8 cellular contexts compared by ENCODE assay signal in genomic region chr15:75597667-75598341, GRCh38. TPM values are rescaled to one million over a fixed set of nuclear protein-coding genes. Genes with fewer than 3 reads are reported as not detected.
A peak's percentile ranks its signal among the peaks of the same experiment; 100 is the strongest.
DNase-seq lines count a peak whose midpoint lies in the region; ATAC-seq and TF ChIP-seq lines count a peak whose summit lies in the region.

No MANE protein-coding gene starts in this region.

- H3K4me1 Mint-ChIP-seq in HFFc6 (ENCODE audit: low read depth), result peaks cover 14% of the 10 kb centered on the region
- H3K4me1 Mint-ChIP-seq in activated CD8-positive, alpha-beta T cell treated with anti-CD3 and anti-CD28 coated beads, Interleukin-2, amount 10 ng/mL, durations not matched to agents 7 days and 5 days (ENCODE audit: low read depth), result peaks cover 43% of the 10 kb centered on the region

- ATAC-seq in activated CD8-positive, alpha-beta T cell treated with anti-CD3 and anti-CD28 coated beads, Interleukin-2, amount 10 ng/mL, durations not matched to agents 7 days and 5 days, result peak; percentile 86
- no peak for ATAC-seq in HG03565 (IDR thresholded peaks at IDR 0.05; ENCODE audit: unreplicated experiment)

- CTCF ChIA-PET in activated CD8-positive, alpha-beta T cell treated with anti-CD3 and anti-CD28 coated beads, Interleukin-2, amount 10 ng/mL, durations not matched to agents 7 days and 5 days (lab: Charles Lee), result interaction anchor here (0.7 to 4.6 kb wide), 18 partner anchors 8 to 230 kb away, joined by 3 to 63 read pairs (median 8); partner anchors contain the start of genes IMP3, MAN2C1, PTPN9 and SIN3A

- H3K4me3 Mint-ChIP-seq in HFFc6, result no peak overlapping the region
- peak overlapping the region; percentile 63 for H3K4me3 Mint-ChIP-seq in activated CD8-positive, alpha-beta T cell treated with anti-CD3 and anti-CD28 coated beads, Interleukin-2, amount 10 ng/mL, durations not matched to agents 7 days and 5 days

- peak; percentile 54 for DNase-seq in AG20443 (ENCODE audit: low spot score)
- DNase-seq in HFFc6, result no peak
- DNase-seq in activated CD8-positive, alpha-beta T cell treated with anti-CD3 and anti-CD28 coated beads, Interleukin-2, amount 10 ng/mL, durations not matched to agents 7 days and 5 days, result peak; percentile 80
- peak; percentile 55 for DNase-seq in iPS-NIHi7 (ENCODE audit: extremely low spot score)
- no peak for DNase-seq in NOMO-1 treated with DMSO at 0.1 percent for 48 hours (lab: John Stamatoyannopoulos, UW; ENCODE audit: unreplicated experiment)
- DNase-seq in NCI-H1694 (lab: John Stamatoyannopoulos, UW), result no peak
- DNase-seq in NCI-H1092 (lab: John Stamatoyannopoulos, UW), result no peak

- H3K27me3 Mint-ChIP-seq in HFFc6 (ENCODE audit: insufficient read depth), result no peaks in the 10 kb centered on the region; the same call in 1 of the 2 replicates
- H3K27me3 Mint-ChIP-seq in activated CD8-positive, alpha-beta T cell treated with anti-CD3 and anti-CD28 coated beads, Interleukin-2, amount 10 ng/mL, durations not matched to agents 7 days and 5 days (ENCODE audit: low read depth), result no peaks in the 10 kb centered on the region

- POLR2A ChIA-PET in activated CD8-positive, alpha-beta T cell treated with anti-CD3 and anti-CD28 coated beads, Interleukin-2, amount 10 ng/mL, durations not matched to agents 7 days and 5 days (lab: Charles Lee), result interaction anchor here (0.8 to 3.0 kb wide), 7 partner anchors 9 to 146 kb away, joined by 3 to 25 read pairs (median 10); partner anchors contain the start of genes IMP3 and SNUPN

- peak; percentile 72 for TF ChIP-seq CTCF in HFFc6 (IDR thresholded peaks at IDR 0.05)

- no peak overlapping the region for H3K27ac Mint-ChIP-seq in HFFc6
- H3K27ac Mint-ChIP-seq in activated CD8-positive, alpha-beta T cell treated with anti-CD3 and anti-CD28 coated beads, Interleukin-2, amount 10 ng/mL, durations not matched to agents 7 days and 5 days, result peak overlapping the region; percentile 93

- H3K9me3 Mint-ChIP-seq in HFFc6, result no peaks in the 10 kb centered on the region
- no peaks in the 10 kb centered on the region for H3K9me3 Mint-ChIP-seq in activated CD8-positive, alpha-beta T cell treated with anti-CD3 and anti-CD28 coated beads, Interleukin-2, amount 10 ng/mL, durations not matched to agents 7 days and 5 days (ENCODE audit: insufficient read depth)

- peaks cover 19% of the 10 kb centered on the region; the same call in 1 of the 2 replicates for H3K36me3 Mint-ChIP-seq in HFFc6 (ENCODE audit: low read depth)
- peaks cover 65% of the 10 kb centered on the region for H3K36me3 Mint-ChIP-seq in activated CD8-positive, alpha-beta T cell treated with anti-CD3 and anti-CD28 coated beads, Interleukin-2, amount 10 ng/mL, durations not matched to agents 7 days and 5 days (ENCODE audit: low read depth)

RNA-seq across cellular contexts. Expression of gene PTPN9, which starts 18.7 kb away (rescaled TPM):
- total RNA-seq in HFFc6 (2021; fragmentation: NEBNext Ultra II Directional; extraction: Animal tissue kit (Norgen Biotek cat#: 25700)), result 10 to 100 TPM; 27.9 to 36.3 (median 33.6) TPM
- 10 to 100 TPM; 46.3 to 48.7 TPM for total RNA-seq in activated CD8-positive, alpha-beta T cell treated with anti-CD3 and anti-CD28 coated beads, Interleukin-2, amount 10 ng/mL, durations not matched to agents 7 days and 5 days

RNA-seq across cellular contexts. Expression of gene SNUPN, which starts 27.7 kb away (rescaled TPM):
- 10 to 100 TPM; 22.5 to 28.4 (median 25.1) TPM for total RNA-seq in HFFc6 (2021; fragmentation: NEBNext Ultra II Directional; extraction: Animal tissue kit (Norgen Biotek cat#: 25700))
- 10 to 100 TPM; 31.4 to 32.5 TPM for total RNA-seq in activated CD8-positive, alpha-beta T cell treated with anti-CD3 and anti-CD28 coated beads, Interleukin-2, amount 10 ng/mL, durations not matched to agents 7 days and 5 days

RNA-seq across cellular contexts. Expression of gene IMP3, which starts 42.2 kb away (rescaled TPM):
- total RNA-seq in HFFc6 (2021; fragmentation: NEBNext Ultra II Directional; extraction: Animal tissue kit (Norgen Biotek cat#: 25700)), result 10 to 100 TPM; 55.1 to 62.9 (median 58.7) TPM
- total RNA-seq in activated CD8-positive, alpha-beta T cell treated with anti-CD3 and anti-CD28 coated beads, Interleukin-2, amount 10 ng/mL, durations not matched to agents 7 days and 5 days, result 10 to 100 TPM; 97.9 to 99.1 TPM

RNA-seq across cellular contexts. Expression of gene SNX33, which starts 49.9 kb away (rescaled TPM):
- total RNA-seq in HFFc6 (2021; fragmentation: NEBNext Ultra II Directional; extraction: Animal tissue kit (Norgen Biotek cat#: 25700)), result 10 to 100 TPM; 23.3 to 28.1 (median 25.3) TPM
- total RNA-seq in activated CD8-positive, alpha-beta T cell treated with anti-CD3 and anti-CD28 coated beads, Interleukin-2, amount 10 ng/mL, durations not matched to agents 7 days and 5 days, result under 1 TPM; 0.55 to 0.70 TPM

Comparison
In these comparisons a context has a peak if more than half of its experiments do, and no peak if none do; other contexts are left out.
1. DNase-seq: peak in AG20443 (single experiment), activated CD8-positive, alpha-beta T cell treated with anti-CD3 and anti-CD28 coated beads, Interleukin-2, amount 10 ng/mL, durations not matched to agents 7 days and 5 days (single experiment) and iPS-NIHi7 (single experiment); none in HFFc6 (single experiment), NOMO-1 treated with DMSO at 0.1 percent for 48 hours (single experiment), NCI-H1694 (single experiment) and NCI-H1092 (single experiment).